ENCODE assay signal across 26 cellular contexts in the genomic region with DNA sequence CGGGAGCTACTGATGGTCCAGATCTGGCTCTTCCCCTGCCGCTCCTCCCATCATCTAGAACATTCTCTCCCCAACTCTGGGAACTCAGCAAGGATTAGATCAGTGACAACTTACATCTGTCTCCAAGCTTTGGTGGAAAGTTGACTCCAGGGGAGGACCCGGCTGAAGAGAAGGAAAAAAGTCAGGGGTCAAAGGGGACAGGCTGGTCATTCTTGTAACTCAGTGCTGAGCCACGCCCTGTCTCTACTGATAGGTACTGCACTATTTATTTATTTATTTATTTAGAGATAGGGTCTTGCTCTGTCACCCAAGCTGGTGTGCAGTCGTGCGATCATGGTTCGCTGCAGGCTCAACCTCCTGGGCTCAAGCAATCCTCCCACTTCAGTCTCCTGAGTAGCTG. TPM values are rescaled to one million over a fixed set of nuclear protein-coding genes. Genes with fewer than 3 reads are reported as not detected.
DNase-seq lines count a peak whose midpoint lies in the region; ATAC-seq, FAIRE-seq and TF ChIP-seq lines count a peak whose summit lies in the region.
"Had no signal": no experiment of that assay in that cellular context is flagged by ENCODE, and none has a peak within 500 bp of the region (broad histone marks: within the 10 kb centered on the region; RNA-seq: fewer than 3 reads in every experiment).

No MANE protein-coding gene starts in this region.

- H3K79me2 ChIP-seq in K562 (ENCODE audit: control insufficient read depth, insufficient read depth, low read length) = no peaks in the 10 kb centered on the region; the same call in 2 of the 3 replicates

- H3K4me3 ChIP-seq in K562 = no peak overlapping the region
- H3K4me3 ChIP-seq: BLaER1, GM12878 had no signal

- H3K9me3 ChIP-seq in K562 (replicated peaks; ENCODE audit: control insufficient read depth, insufficient read depth, low read depth, low read length) = no peaks in the 10 kb centered on the region
- H3K9me3 ChIP-seq: BE2C, BLaER1, Caco-2 had no signal

- H3K4me3 Mint-ChIP-seq in mesothelial cell of epicardium = no peak overlapping the region
- H3K4me3 Mint-ChIP-seq: CD4-positive, alpha-beta T cell; CD8-positive, alpha-beta T cell had no signal

- TF ChIP-seq EP300 in K562 (IDR thresholded peaks at IDR 0.05; ENCODE audit: low read length) = no peak

- WGBS in K562 (ENCODE audit: insufficient coverage, low coverage, missing lambda C conversion rate) = 16% methylated on average over 7 of the region's 7 CpGs

- peak; percentile 60 for ATAC-seq in K562
- no peak for ATAC-seq in left colon
- no peak for ATAC-seq in GM21423 (IDR thresholded peaks at IDR 0.05; ENCODE audit: unreplicated experiment)
- ATAC-seq: CD8-positive, alpha-beta T cell; GM12878 had no signal

- DNase-seq in K562 (ENCODE audit: extremely low read depth in 1 of 4, low spot score in 3 of 4) (peak; percentile 61 to 79 (median 66)), mesothelial cell of epicardium (ENCODE audit: low spot score in 2 of 2, unreplicated experiment in 2 of 2) (no peak), left colon (no peak), hypothalamus (lab: John Stamatoyannopoulos, UW) (no peak)
- DNase-seq: 8988T; ACHN; BE2C; Caco-2; CD4-positive, alpha-beta T cell; CD8-positive, alpha-beta T cell; DMS 273 treated with DMSO at 0.1 percent for 48 hours; DMS153; DMS53; DMS79; DND-41; EL; GDM1 had no signal

- H3K4me1 ChIP-seq in K562 (replicated peaks in 1 of 2; ENCODE audit: control insufficient read depth in 2 of 2, insufficient read depth in 2 of 2, low read length in 2 of 2) = peaks cover 26% of the 10 kb centered on the region in 2 experiments
- H3K4me1 ChIP-seq: BE2C had no signal

- FAIRE-seq in K562 (lab: Jason Lieb, UNC) = peak; percentile 65
- FAIRE-seq: A204.1, GM12878, GM12892, GM18507 had no signal

- peaks cover 8% of the 10 kb centered on the region for H3K36me3 Mint-ChIP-seq in mesothelial cell of epicardium
- H3K36me3 Mint-ChIP-seq: CD8-positive, alpha-beta T cell had no signal

- H3K27me3 Mint-ChIP-seq in mesothelial cell of epicardium (ENCODE audit: low read depth) = no peaks in the 10 kb centered on the region
- H3K27me3 Mint-ChIP-seq: CD4-positive, alpha-beta T cell had no signal

- BruUV-seq in K562 (replicated peaks; lab: Mats Ljungman, UMichigan) = no TSS peak

- no peak overlapping the region for H2AFZ ChIP-seq in K562 (ENCODE audit: low read depth, low read length)

- no peaks in the 10 kb centered on the region for H3K27me3 ChIP-seq in K562 (ENCODE audit: control insufficient read depth in 2 of 2, insufficient read depth in 2 of 2, low read length in 2 of 2)
- H3K27me3 ChIP-seq: BE2C, BLaER1 had no signal

- CTCF ChIA-PET in K562 (lab: Yijun Ruan, JAX; ENCODE audit: low intra/inter-chr PET ratio) = no interaction called here

- no peaks in the 10 kb centered on the region for H3K9me3 Mint-ChIP-seq in mesothelial cell of epicardium
- H3K9me3 Mint-ChIP-seq: CD4-positive, alpha-beta T cell; CD8-positive, alpha-beta T cell had no signal

- no peaks in the 10 kb centered on the region for H3K4me1 Mint-ChIP-seq in mesothelial cell of epicardium

- intact Hi-C loops in K562 (cut with micrococcal nuclease) = no loop called here
- intact Hi-C loops in left colon (cut with DNase I, micrococcal nuclease) = no loop called here

- no peaks in the 10 kb centered on the region for H4K20me1 ChIP-seq in K562 (replicated peaks; ENCODE audit: control insufficient read depth, insufficient read depth, low read length)
- H4K20me1 ChIP-seq: BLaER1 had no signal

- H3K9me1 ChIP-seq in K562 (ENCODE audit: control insufficient read depth, insufficient read depth, low read length) = no peaks in the 10 kb centered on the region

- H3K36me3 ChIP-seq in K562 (ENCODE audit: control insufficient read depth, insufficient read depth, low read length) = no peaks in the 10 kb centered on the region; the same call in 2 of the 3 replicates
- H3K36me3 ChIP-seq: BE2C, BLaER1 had no signal

- TF ChIP-seq CTCF in K562 (IDR thresholded peaks at IDR 0.05 in 2 of 3, conservative IDR thresholded peaks at IDR 0.05 in 1 of 3; ENCODE audit: insufficient read depth in 2 of 3, low read depth in 1 of 3, low read length in 3 of 3) (no peak), mesothelial cell of epicardium (IDR thresholded peaks at IDR 0.05; ENCODE audit: unreplicated experiment) (peak; percentile 20)

- no peak for TF ChIP-seq POLR2A in K562 (conservative IDR thresholded peaks at IDR 0.05)

- H3K9ac ChIP-seq in K562 (ENCODE audit: insufficient read depth in 1 of 2, low read depth in 2 of 2, low read length in 2 of 2) = peak overlapping the region in 1 of 2 experiments; percentile 72; a peak in 1 of 4 replicates
- H3K9ac ChIP-seq: BLaER1 had no signal

- H3K4me2 ChIP-seq in K562 (ENCODE audit: insufficient read depth, low read length) = peak overlapping the region; percentile 16; the same call in 1 of the 2 replicates
- H3K4me2 ChIP-seq: BLaER1 had no signal

- in situ Hi-C loops in K562 (cut with MboI) = no loop called here

- no peak for TF ChIP-seq RAD21 in K562 (CRISPR knock-in tag; conservative IDR thresholded peaks at IDR 0.05 in 1 of 2, IDR thresholded peaks at IDR 0.05 in 1 of 2)

- no peak overlapping the region for H3K27ac ChIP-seq in K562 (ENCODE audit: extremely low read depth, low read depth, low read length)
- H3K27ac ChIP-seq: BLaER1 had no signal

- H3K27ac Mint-ChIP-seq in mesothelial cell of epicardium = no peak overlapping the region
- H3K27ac Mint-ChIP-seq: CD4-positive, alpha-beta T cell; CD8-positive, alpha-beta T cell had no signal

- POLR2A ChIA-PET in K562 (lab: Yijun Ruan, JAX) = interaction anchor here (0.9 to 5.2 kb wide), 4 partner anchors 16 to 112 kb away, joined by 3 to 24 read pairs (median 16); a partner anchor contains a TSS

RNA-seq across cellular contexts. Expression of a gene that starts 14.3 kb away (rescaled TPM):
- total RNA-seq in K562 (2011; cell fraction: chromatin; rRNA removed; ENCODE audit: low replicate concordance) = 22.1 and 56.7 TPM in 2 replicates
- total RNA-seq in K562 (2011; cell fraction: nucleolus; rRNA removed) = 27.5 and 39.4 TPM in 2 replicates
- total RNA-seq in K562 (2011; cell fraction: nucleoplasm; rRNA removed) = 22.7 and 27.9 TPM in 2 replicates
- total RNA-seq in K562 (2014; rRNA removed) = 17.0 and 20.1 TPM in 2 replicates
- total RNA-seq in K562 (2014; rRNA removed; fragmentation: Illumina TruSeq; extraction: Trizol) = 3.3 and 4.4 TPM in 2 replicates
- total RNA-seq in K562 (2015; rRNA removed; fragmentation: Illumina TruSeq; extraction: Trizol) = 5.2 and 5.6 TPM in 2 replicates
- total RNA-seq in K562 (2021) = 27.2 and 30.8 TPM in 2 replicates
- polyA plus RNA-seq in K562 (2011; rRNA removed) = 13.4 and 25.1 TPM in 2 replicates
- polyA plus RNA-seq in K562 (2011; cell fraction: cytosol; rRNA removed) = 20.5 and 26.0 TPM in 2 replicates
- polyA plus RNA-seq in K562 (2011; cell fraction: nucleus; rRNA removed) = 33.6 and 37.4 TPM in 2 replicates
- 17.0 and 29.2 TPM in 2 replicates for polyA plus RNA-seq in K562 (2012)
- polyA plus RNA-seq in K562 (2014; fragmentation: Illumina TruSeq; extraction: Trizol) = 11.4 and 18.4 TPM in 2 replicates
- polyA plus RNA-seq in K562 (2014; fragmentation: Nextera tagmentation; extraction: Ambion mirVana) = under 1 TPM; 0.07 to 0.31 TPM
- polyA plus RNA-seq in K562 (2014; rRNA removed) = 22.0 and 23.5 TPM in 2 replicates
- polyA minus RNA-seq in K562 (2011; rRNA and poly(A)+ RNA removed) = 2.8 and 3.5 TPM in 2 replicates
- 10.6 and 15.0 TPM in 2 replicates for polyA minus RNA-seq in K562 (2011; cell fraction: cytosol; rRNA and poly(A)+ RNA removed)
- 8.1 and 13.7 TPM in 2 replicates for polyA minus RNA-seq in K562 (2011; cell fraction: nucleus; rRNA and poly(A)+ RNA removed)
- 25.7 to 28.6 TPM (median 26.9 TPM) in 3 replicates for total RNA-seq in mesothelial cell of epicardium
- total RNA-seq in left colon = 1 to 10 TPM; 4.3 to 8.6 TPM

RNA-seq across cellular contexts. Expression of a gene that starts 17.8 kb away (rescaled TPM):
- total RNA-seq in K562 (2011; cell fraction: chromatin; rRNA removed; ENCODE audit: low replicate concordance) = 0.70 and 1.7 TPM in 2 replicates
- total RNA-seq in K562 (2011; cell fraction: nucleolus; rRNA removed) = 0.50 and 1.1 TPM in 2 replicates
- total RNA-seq in K562 (2011; cell fraction: nucleoplasm; rRNA removed) = 0.53 and 0.88 TPM in 2 replicates
- total RNA-seq in K562 (2014; rRNA removed) (0.20 TPM in 1 of 2 replicates, not detected in the other), K562 (2014; rRNA removed; fragmentation: Illumina TruSeq; extraction: Trizol) (not detected in 2 replicates), K562 (2015; rRNA removed; fragmentation: Illumina TruSeq; extraction: Trizol) (not detected in 2 replicates), K562 (2021) (0.16 TPM in 1 of 2 replicates, not detected in the other), mesothelial cell of epicardium (22.9 to 29.6 TPM (median 27.1 TPM) in 3 replicates), left colon (1 to 10 TPM; 3.3 to 4.6 TPM)
- polyA plus RNA-seq in K562 (2011; rRNA removed) (0.20 TPM in 1 of 2 replicates, not detected in the other), K562 (2014; fragmentation: Illumina TruSeq; extraction: Trizol) (not detected in 2 replicates), K562 (2014; fragmentation: Nextera tagmentation; extraction: Ambion mirVana) (not detected), K562 (2014; rRNA removed) (not detected in 2 replicates)
- 0.19 and 0.22 TPM in 2 replicates for polyA plus RNA-seq in K562 (2011; cell fraction: cytosol; rRNA removed)
- 0.60 and 1.2 TPM in 2 replicates for polyA plus RNA-seq in K562 (2011; cell fraction: nucleus; rRNA removed)
- polyA plus RNA-seq in K562 (2012) = 0.21 and 1.0 TPM in 2 replicates
- polyA minus RNA-seq in K562 (2011; rRNA and poly(A)+ RNA removed) = not detected in 2 replicates
- polyA minus RNA-seq in K562 (2011; cell fraction: cytosol; rRNA and poly(A)+ RNA removed) = not detected in 2 replicates
- not detected in 2 replicates for polyA minus RNA-seq in K562 (2011; cell fraction: nucleus; rRNA and poly(A)+ RNA removed)

RNA-seq across cellular contexts. Expression of a gene that starts 18.1 kb away (rescaled TPM):
- total RNA-seq in K562 (2011; cell fraction: chromatin; rRNA removed; ENCODE audit: low replicate concordance) = 91.7 and 166 TPM in 2 replicates
- total RNA-seq in K562 (2011; cell fraction: nucleolus; rRNA removed) = 117 and 129 TPM in 2 replicates
- total RNA-seq in K562 (2011; cell fraction: nucleoplasm; rRNA removed) = 102 and 128 TPM in 2 replicates
- total RNA-seq in K562 (2014; rRNA removed) = 59.1 and 87.0 TPM in 2 replicates
- 37.8 and 44.0 TPM in 2 replicates for total RNA-seq in K562 (2014; rRNA removed; fragmentation: Illumina TruSeq; extraction: Trizol)
- total RNA-seq in K562 (2015; rRNA removed; fragmentation: Illumina TruSeq; extraction: Trizol) = 34.8 and 35.5 TPM in 2 replicates
- 64.8 and 67.4 TPM in 2 replicates for total RNA-seq in K562 (2021)
- 38.1 and 60.9 TPM in 2 replicates for polyA plus RNA-seq in K562 (2011; rRNA removed)
- 32.7 and 34.1 TPM in 2 replicates for polyA plus RNA-seq in K562 (2011; cell fraction: cytosol; rRNA removed)
- 82.3 and 88.1 TPM in 2 replicates for polyA plus RNA-seq in K562 (2011; cell fraction: nucleus; rRNA removed)
- polyA plus RNA-seq in K562 (2012) = 62.3 and 136 TPM in 2 replicates
- 67.6 and 73.7 TPM in 2 replicates for polyA plus RNA-seq in K562 (2014; fragmentation: Illumina TruSeq; extraction: Trizol)
- 1 to 10 TPM in 1 of 2 experiments, under 1 TPM in 1; 0.42 to 1.3 TPM for polyA plus RNA-seq in K562 (2014; fragmentation: Nextera tagmentation; extraction: Ambion mirVana)
- polyA plus RNA-seq in K562 (2014; rRNA removed) = 55.7 and 77.6 TPM in 2 replicates
- polyA minus RNA-seq in K562 (2011; rRNA and poly(A)+ RNA removed) = 26.6 and 38.8 TPM in 2 replicates
- 24.1 and 29.0 TPM in 2 replicates for polyA minus RNA-seq in K562 (2011; cell fraction: cytosol; rRNA and poly(A)+ RNA removed)
- 33.5 and 61.9 TPM in 2 replicates for polyA minus RNA-seq in K562 (2011; cell fraction: nucleus; rRNA and poly(A)+ RNA removed)
- 158 to 170 TPM (median 158 TPM) in 3 replicates for total RNA-seq in mesothelial cell of epicardium
- 10 to 100 TPM; 39.4 to 40.4 TPM for total RNA-seq in left colon

RNA-seq across cellular contexts. Expression of a gene that starts 43.3 kb away (rescaled TPM):
- 51.3 and 119 TPM in 2 replicates for total RNA-seq in K562 (2011; cell fraction: chromatin; rRNA removed; ENCODE audit: low replicate concordance)
- 57.0 and 58.4 TPM in 2 replicates for total RNA-seq in K562 (2011; cell fraction: nucleolus; rRNA removed)
- total RNA-seq in K562 (2011; cell fraction: nucleoplasm; rRNA removed) = 47.7 and 57.1 TPM in 2 replicates
- total RNA-seq in K562 (2014; rRNA removed) (57.8 and 69.7 TPM in 2 replicates), K562 (2014; rRNA removed; fragmentation: Illumina TruSeq; extraction: Trizol) (12.4 and 18.9 TPM in 2 replicates), K562 (2015; rRNA removed; fragmentation: Illumina TruSeq; extraction: Trizol) (31.4 and 32.6 TPM in 2 replicates), K562 (2021) (79.6 and 84.8 TPM in 2 replicates), mesothelial cell of epicardium (45.3 to 47.3 TPM (median 45.7 TPM) in 3 replicates), left colon (10 to 100 TPM; 57.5 to 78.0 TPM)
- polyA plus RNA-seq in K562 (2011; rRNA removed) (29.7 and 54.4 TPM in 2 replicates), K562 (2014; fragmentation: Illumina TruSeq; extraction: Trizol) (53.9 and 68.4 TPM in 2 replicates), K562 (2014; fragmentation: Nextera tagmentation; extraction: Ambion mirVana) (10 to 100 TPM in 1 of 2 experiments, 1 to 10 TPM in 1; 3.4 to 17.0 TPM), K562 (2014; rRNA removed) (61.3 and 70.5 TPM in 2 replicates)
- polyA plus RNA-seq in K562 (2011; cell fraction: cytosol; rRNA removed) = 62.1 and 122 TPM in 2 replicates
- 58.1 and 87.7 TPM in 2 replicates for polyA plus RNA-seq in K562 (2011; cell fraction: nucleus; rRNA removed)
- 50.4 and 57.4 TPM in 2 replicates for polyA plus RNA-seq in K562 (2012)
- polyA minus RNA-seq in K562 (2011; rRNA and poly(A)+ RNA removed) = 19.9 and 22.6 TPM in 2 replicates
- 31.7 and 42.9 TPM in 2 replicates for polyA minus RNA-seq in K562 (2011; cell fraction: cytosol; rRNA and poly(A)+ RNA removed)
- polyA minus RNA-seq in K562 (2011; cell fraction: nucleus; rRNA and poly(A)+ RNA removed) = 13.1 and 17.9 TPM in 2 replicates

RNA-seq across cellular contexts. Expression of a gene that starts 44.4 kb away (rescaled TPM):
- total RNA-seq in K562 (2011; cell fraction: chromatin; rRNA removed; ENCODE audit: low replicate concordance) = 0.46 and 1.5 TPM in 2 replicates
- 1.2 and 1.7 TPM in 2 replicates for total RNA-seq in K562 (2011; cell fraction: nucleolus; rRNA removed)
- 0.53 and 2.4 TPM in 2 replicates for total RNA-seq in K562 (2011; cell fraction: nucleoplasm; rRNA removed)
- total RNA-seq in K562 (2014; rRNA removed) (0.05 TPM in 1 of 2 replicates, not detected in the other), K562 (2014; rRNA removed; fragmentation: Illumina TruSeq; extraction: Trizol) (0.07 TPM in 1 of 2 replicates, not detected in the other), K562 (2015; rRNA removed; fragmentation: Illumina TruSeq; extraction: Trizol) (0.11 TPM in 2 replicates), K562 (2021) (0.89 and 1.5 TPM in 2 replicates), mesothelial cell of epicardium (0.38 to 1.4 TPM (median 0.84 TPM) in 3 replicates), left colon (not detected)
- polyA plus RNA-seq in K562 (2011; rRNA removed) (0.25 and 1.4 TPM in 2 replicates), K562 (2014; fragmentation: Illumina TruSeq; extraction: Trizol) (0.15 and 0.19 TPM in 2 replicates), K562 (2014; fragmentation: Nextera tagmentation; extraction: Ambion mirVana) (under 1 TPM in 1 of 2 experiments, not detected in 1; 0.18 TPM), K562 (2014; rRNA removed) (0.38 and 1.1 TPM in 2 replicates)
- polyA plus RNA-seq in K562 (2011; cell fraction: cytosol; rRNA removed) = 0.49 and 1.2 TPM in 2 replicates
- 0.37 and 2.6 TPM in 2 replicates for polyA plus RNA-seq in K562 (2011; cell fraction: nucleus; rRNA removed)
- 0.53 and 0.68 TPM in 2 replicates for polyA plus RNA-seq in K562 (2012)
- polyA minus RNA-seq in K562 (2011; rRNA and poly(A)+ RNA removed) = 0.53 and 0.90 TPM in 2 replicates
- 2.3 TPM in 1 of 2 replicates, not detected in the other for polyA minus RNA-seq in K562 (2011; cell fraction: cytosol; rRNA and poly(A)+ RNA removed)
- 0.78 TPM in 1 of 2 replicates, not detected in the other for polyA minus RNA-seq in K562 (2011; cell fraction: nucleus; rRNA and poly(A)+ RNA removed)
- total RNA-seq: A673; CD4-positive, alpha-beta T cell; CD8-positive, alpha-beta T cell; Daoy; G401 had no signal

Comparison
In these comparisons a context has a peak if more than half of its experiments do, and no peak if none do; other contexts are left out.
1. DNase-seq: peak in K562 (4 of 4); none in mesothelial cell of epicardium (0 of 2), left colon (0 of 2) and hypothalamus (0 of 51).